ENCODE assay signal across 10 cellular contexts in genomic region chr6:142187209-142187608, GRCh38. TPM values are rescaled to one million over a fixed set of nuclear protein-coding genes. Genes with fewer than 3 reads are reported as not detected.
DNase-seq lines count a peak whose midpoint lies in the region; ATAC-seq and TF ChIP-seq lines count a peak whose summit lies in the region.
"Had no signal": no experiment of that assay in that cellular context is flagged by ENCODE, and none has a peak within 500 bp of the region (broad histone marks: within the 10 kb centered on the region; RNA-seq: fewer than 3 reads in every experiment).

No MANE protein-coding gene starts in this region.

- no peak overlapping the region for H3K4me3 ChIP-seq in epithelial cell of esophagus (ENCODE audit: low read length)
- H3K4me3 ChIP-seq in osteoblast (ENCODE audit: insufficient read depth, low read length): no peak overlapping the region
- H3K4me3 ChIP-seq in mucosa of descending colon: no peak overlapping the region

- DNase-seq in HEK293T (ENCODE audit: extremely low spot score) (peak; percentile 60), NCI-H2171 treated with DMSO at 0.1 percent for 48 hours (lab: John Stamatoyannopoulos, UW) (peak; percentile 59), epithelial cell of esophagus (ENCODE audit: low read depth) (peak; percentile 44), osteoblast (ENCODE audit: insufficient read length, low spot score, missing footprints) (peak; percentile 47), mucosa of descending colon (no peak)
- DNase-seq in stimulated activated CD4-positive, alpha-beta T cell treated with anti-CD3 and anti-CD28 coated beads, Interleukin-4, amount 100 ng/mL, for 24 hours: no peak
- DNase-seq: activated T-cell treated with anti-CD3 and anti-CD28 coated beads, Interleukin-2, amount 50 U/mL, for 1 hour had no signal

- no peak for TF ChIP-seq CTCF in epithelial cell of esophagus (IDR thresholded peaks at IDR 0.05; ENCODE audit: insufficient read depth, low read depth, low read length, missing control alignments)
- no peak for TF ChIP-seq CTCF in osteoblast (IDR thresholded peaks at IDR 0.05; ENCODE audit: extremely low read depth, low read depth, low read length)
- no peak for TF ChIP-seq CTCF in mucosa of descending colon (IDR thresholded peaks at IDR 0.05)

- H3K79me2 ChIP-seq in osteoblast (ENCODE audit: insufficient read depth, low read length): no peaks in the 10 kb centered on the region
- H3K79me2 ChIP-seq: parathyroid adenoma had no signal

- H3K36me3 ChIP-seq in osteoblast (ENCODE audit: insufficient read depth, low read length) (peaks cover 7% of the 10 kb centered on the region), mucosa of descending colon (ENCODE audit: low read depth) (no peaks in the 10 kb centered on the region)

- H2AFZ ChIP-seq in osteoblast (ENCODE audit: low read length): no peak overlapping the region
- H2AFZ ChIP-seq: parathyroid adenoma had no signal

- peaks cover 2% of the 10 kb centered on the region for H4K20me1 ChIP-seq in osteoblast (ENCODE audit: insufficient read depth, low read length)

- CTCF ChIA-PET in HEK293T (lab: Yijun Ruan, JAX): interaction anchor here (0.8 to 1.2 kb wide), 2 partner anchors 9 to 142 kb away, joined by 3 read pairs; no protein-coding TSS in a partner anchor

- no peak overlapping the region for H3K4me2 ChIP-seq in osteoblast (ENCODE audit: insufficient read depth, low read length)

- no peaks in the 10 kb centered on the region for H3K27me3 ChIP-seq in osteoblast (ENCODE audit: insufficient read depth, low read length)

- intact Hi-C loops in mucosa of descending colon (cut with DNase I, micrococcal nuclease): no loop called here

- POLR2A ChIA-PET in HEK293T (lab: Yijun Ruan, JAX): no interaction called here

- ATAC-seq in mucosa of descending colon: no peak
- ATAC-seq in GM21528 (IDR thresholded peaks at IDR 0.05; ENCODE audit: low FRiP score, unreplicated experiment): no peak

- H3K4me1 ChIP-seq in osteoblast (ENCODE audit: insufficient read depth, low read length) (no peaks in the 10 kb centered on the region), mucosa of descending colon (ENCODE audit: low read depth) (no peaks in the 10 kb centered on the region)

- no peak overlapping the region for H3K27ac ChIP-seq in osteoblast (ENCODE audit: low read depth, low read length)
- H3K27ac ChIP-seq: parathyroid adenoma had no signal

- H3K9me3 ChIP-seq in osteoblast (ENCODE audit: low read depth, low read length) (no peaks in the 10 kb centered on the region), mucosa of descending colon (no peaks in the 10 kb centered on the region)

TF ChIP-seq in HEK293T, 16 proteins besides CTCF, POLR2A, EP300 and RAD21:
- TF ChIP-seq ZNF384 (IDR thresholded peaks at IDR 0.05): no peak
- TF ChIP-seq PKNOX1 (IDR thresholded peaks at IDR 0.05): peak; percentile 94

RNA-seq across cellular contexts. Expression of gene VTA1, which starts 40.1 kb away (rescaled TPM):
- 61.5 and 65.1 TPM in 2 replicates for total RNA-seq in osteoblast
- 10 to 100 TPM; 38.9 to 51.1 (median 44.9) TPM for total RNA-seq in mucosa of descending colon

RNA-seq across cellular contexts. Expression of gene NMBR, which starts 40.3 kb away (rescaled TPM):
- total RNA-seq in osteoblast: not detected in 2 replicates
- total RNA-seq in mucosa of descending colon: not detected
- total RNA-seq: T-helper 1 cell treated with Interleukin-12 subunit alpha and Interleukin-12 subunit beta and Interleukin-4 antibody, amounts not matched to agents 30 ng/mL and 1 ng/mL, for 36 hours had no signal

RNA-seq across cellular contexts. Expression of gene GJE1, which starts 54.5 kb away (rescaled TPM):
- total RNA-seq in osteoblast: not detected in 2 replicates
- not detected for total RNA-seq in mucosa of descending colon
- total RNA-seq: T-helper 1 cell treated with Interleukin-12 subunit alpha and Interleukin-12 subunit beta and Interleukin-4 antibody, amounts not matched to agents 30 ng/mL and 1 ng/mL, for 36 hours had no signal

Comparison
In these comparisons a context has a peak if more than half of its experiments do, and no peak if none do; other contexts are left out.
1. DNase-seq: peak in HEK293T (single experiment), NCI-H2171 treated with DMSO at 0.1 percent for 48 hours (single experiment), epithelial cell of esophagus (single experiment) and osteoblast (single experiment); none in mucosa of descending colon (0 of 3) and stimulated activated CD4-positive, alpha-beta T cell treated with anti-CD3 and anti-CD28 coated beads, Interleukin-4, amount 100 ng/mL, for 24 hours (single experiment).